10 cellular contexts compared by ENCODE assay signal in the genomic region with DNA sequence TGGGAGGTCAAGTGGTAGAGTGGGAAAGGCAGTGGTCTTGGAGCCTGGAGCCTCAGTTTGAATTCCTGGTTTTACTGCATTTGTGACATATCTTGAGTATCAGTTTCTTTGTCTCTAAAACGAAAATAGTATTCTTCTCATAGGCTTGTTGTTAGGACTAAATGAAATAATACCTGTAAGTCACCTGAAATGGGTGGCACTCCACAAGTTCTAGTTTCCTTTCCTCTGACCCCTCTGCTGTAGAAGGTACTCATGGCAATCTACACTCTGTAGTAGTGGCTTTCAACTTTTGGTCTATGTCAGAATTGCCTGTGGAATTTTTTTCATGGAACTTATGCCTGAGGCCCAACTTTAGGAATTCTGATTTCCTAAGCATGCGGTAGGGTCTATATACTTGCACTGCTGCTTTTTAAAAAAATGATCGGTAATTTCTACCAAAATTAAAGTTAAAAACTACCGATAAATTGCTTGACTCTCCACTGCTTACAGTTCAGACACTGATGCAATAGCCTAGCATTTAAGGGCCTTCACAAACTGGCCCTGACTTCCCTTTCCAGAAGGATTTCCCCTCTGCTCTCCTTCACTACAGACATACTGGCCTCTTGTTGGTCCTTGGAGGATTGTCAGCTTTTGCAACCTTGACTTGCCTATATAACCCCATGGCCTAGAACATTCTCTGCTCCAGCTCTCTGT. TPM values are rescaled to one million over a fixed set of nuclear protein-coding genes. Genes with fewer than 3 reads are reported as not detected.
A peak's percentile ranks its signal among the peaks of the same experiment; 100 is the strongest.
DNase-seq lines count a peak whose midpoint lies in the region; ATAC-seq, FAIRE-seq and TF ChIP-seq lines count a peak whose summit lies in the region.
"Had no signal": no experiment of that assay in that cellular context is flagged by ENCODE, and none has a peak within 500 bp of the region (broad histone marks: within the 10 kb centered on the region; RNA-seq: fewer than 3 reads in every experiment).

No MANE protein-coding gene starts in this region.

- H3K4me3 Mint-ChIP-seq in T-helper 17 cell = no peak overlapping the region
- H3K4me3 Mint-ChIP-seq: H9 had no signal

- no peaks in the 10 kb centered on the region for H3K4me1 ChIP-seq in ascending aorta
- H3K4me1 ChIP-seq: pancreas had no signal

- no peaks in the 10 kb centered on the region for H3K36me3 ChIP-seq in ascending aorta
- H3K36me3 ChIP-seq: pancreas had no signal

- H3K4me3 ChIP-seq in ascending aorta = no peak overlapping the region
- H3K4me3 ChIP-seq: pancreas had no signal

- no peaks in the 10 kb centered on the region for H3K27me3 Mint-ChIP-seq in T-helper 17 cell

- H3K9me3 ChIP-seq in T-helper 17 cell (ENCODE audit: control insufficient read depth, low read length, poor library complexity, severe bottlenecking) (no peaks in the 10 kb centered on the region), ascending aorta (no peaks in the 10 kb centered on the region)
- H3K9me3 ChIP-seq: pancreas had no signal

- H3K4me1 Mint-ChIP-seq in T-helper 17 cell = peaks cover 11% of the 10 kb centered on the region

- H3K36me3 Mint-ChIP-seq in T-helper 17 cell (ENCODE audit: low read depth) = peaks cover 4% of the 10 kb centered on the region

- H3K27ac ChIP-seq in ascending aorta = no peak overlapping the region
- H3K27ac ChIP-seq: pancreas had no signal

- in situ Hi-C loops in ACHN (cut with HindIII; ENCODE audit: low pct_ligation_motif_present, low pct_unique_long_range_greater_than_20kb, low sequenced_read_pairs) = no loop called here

- TF ChIP-seq POLR2A in GM12892 (IDR thresholded peaks at IDR 0.05; ENCODE audit: low read depth, low read length) = no peak

- intact Hi-C loops in ascending aorta (cut with DNase I) = no loop called here

- no peak for TF ChIP-seq CTCF in ascending aorta (IDR thresholded peaks at IDR 0.05)

- FAIRE-seq in GM12892 (lab: Jason Lieb, UNC) = peak; percentile 50
- FAIRE-seq: pancreas had no signal

- peak overlapping the region; percentile 69 for H3K27ac Mint-ChIP-seq in T-helper 17 cell

- no peak for DNase-seq in GM12892 (ENCODE audit: insufficient read length)
- DNase-seq in T-helper 17 cell = no peak
- no peak for DNase-seq in activated naive CD4-positive, alpha-beta T cell (lab: John Stamatoyannopoulos, UW)
- DNase-seq in ascending aorta (ENCODE audit: low spot score in 2 of 2) = no peak
- DNase-seq in ACHN = no peak
- DNase-seq in DMS 273 (lab: John Stamatoyannopoulos, UW; ENCODE audit: unreplicated experiment) = no peak
- DNase-seq: H9, pancreas had no signal

- ATAC-seq in GM21526 (IDR thresholded peaks at IDR 0.05; ENCODE audit: low FRiP score, unreplicated experiment) (peak; percentile 40), HG03342 (IDR thresholded peaks at IDR 0.05; ENCODE audit: unreplicated experiment) (peak; percentile 34), T-helper 17 cell (no peak)

- no peaks in the 10 kb centered on the region for H3K27me3 ChIP-seq in ascending aorta
- H3K27me3 ChIP-seq: pancreas had no signal

RNA-seq across cellular contexts. Expression of a gene that starts 47.2 kb away (rescaled TPM):
- 310 TPM for polyA plus RNA-seq in GM12892 (2012; ENCODE audit: missing spikeins)
- total RNA-seq in T-helper 17 cell (10 to 100 TPM; 18.0 to 34.8 TPM), ascending aorta (1.5 TPM)
- total RNA-seq: H9 had no signal

RNA-seq across cellular contexts. Expression of a gene that starts 54.8 kb away (rescaled TPM):
- 0.68 TPM for polyA plus RNA-seq in GM12892 (2012; ENCODE audit: missing spikeins)
- total RNA-seq in T-helper 17 cell (1 to 10 TPM; 1.5 to 1.7 TPM), ascending aorta (1.2 TPM)

RNA-seq across cellular contexts. Expression of a gene that starts 55.1 kb away (rescaled TPM):
- polyA plus RNA-seq in GM12892 (2012; ENCODE audit: missing spikeins) = 1.9 TPM
- total RNA-seq in T-helper 17 cell (1 to 10 TPM; 5.3 to 6.4 TPM), ascending aorta (2.8 TPM)
